ENCODE assay signal across 8 cellular contexts in genomic region chr6:157322792-157323113, GRCh38. TPM values are rescaled to one million over a fixed set of nuclear protein-coding genes. Genes with fewer than 3 reads are reported as not detected.
DNase-seq lines count a peak whose midpoint lies in the region; TF ChIP-seq lines count a peak whose summit lies in the region.

No MANE protein-coding gene starts in this region.

- H3K4me1 ChIP-seq in DOHH2 (ENCODE audit: control insufficient read depth, low read length) (peaks cover 11% of the 10 kb centered on the region), SJSA1 (replicated peaks) (peaks cover 17% of the 10 kb centered on the region), fibroblast of lung (ENCODE audit: control insufficient read depth, extremely low read depth, insufficient read depth, low read length) (no peaks in the 10 kb centered on the region), prostate gland (replicated peaks) (no peaks in the 10 kb centered on the region)

- peaks cover 14% of the 10 kb centered on the region for H3K36me3 ChIP-seq in DOHH2 (ENCODE audit: control insufficient read depth, low read length)
- H3K36me3 ChIP-seq in SJSA1 = peaks cover 13% of the 10 kb centered on the region
- H3K36me3 ChIP-seq in fibroblast of lung (ENCODE audit: control insufficient read depth, insufficient read depth, low read length) = no peaks in the 10 kb centered on the region
- H3K36me3 ChIP-seq in prostate gland = no peaks in the 10 kb centered on the region

- WGBS in prostate gland = 3% methylated on average over 12 of the region's 12 CpGs

- intact Hi-C loops in prostate gland (cut with DNase I) = loop anchor here (5.0 to 10.0 kb wide), 3 partner anchors 60 to 752 kb away; partner anchors contain the start of gene ZDHHC14

- H3K79me2 ChIP-seq in DOHH2 (ENCODE audit: control insufficient read depth, low read length) = peaks cover 17% of the 10 kb centered on the region
- H3K79me2 ChIP-seq in fibroblast of lung (ENCODE audit: control insufficient read depth, insufficient read depth, low read length) = peaks cover 2% of the 10 kb centered on the region

- peak overlapping the region; percentile 85 for H2AFZ ChIP-seq in fibroblast of lung (ENCODE audit: low read length)

- no peak for TF ChIP-seq POLR2A in prostate gland (IDR thresholded peaks at IDR 0.05)

- TF ChIP-seq CTCF in DOHH2 (IDR thresholded peaks at IDR 0.05; ENCODE audit: low read depth, low read length, poor library complexity, severe bottlenecking) = no peak
- no peak for TF ChIP-seq CTCF in fibroblast of lung (conservative IDR thresholded peaks at IDR 0.05 in 1 of 2, IDR thresholded peaks at IDR 0.05 in 1 of 2; ENCODE audit: low read depth in 1 of 2, low read length in 2 of 2)
- no peak for TF ChIP-seq CTCF in prostate gland (IDR thresholded peaks at IDR 0.05)

- DNase-seq in SJSA1 (ENCODE audit: low read depth in 1 of 2, low spot score in 2 of 2) = no peak
- DNase-seq in fibroblast of lung (ENCODE audit: low read depth in 2 of 2) = no peak
- no peak for DNase-seq in prostate gland (ENCODE audit: low spot score)
- DNase-seq in RKO (ENCODE audit: low spot score) = no peak
- DNase-seq in NCI-H510A treated with DMSO at 0.1 percent for 48 hours (lab: John Stamatoyannopoulos, UW) = no peak
- no peak for DNase-seq in NCI-H2171 (lab: John Stamatoyannopoulos, UW)
- DNase-seq in NCI-H2029 (lab: John Stamatoyannopoulos, UW) = no peak

- H3K9me2 ChIP-seq in DOHH2 (replicated peaks; ENCODE audit: control insufficient read depth, low read length) = no peaks in the 10 kb centered on the region

- no peak overlapping the region for H3K27ac ChIP-seq in DOHH2 (ENCODE audit: low read depth, low read length)
- peak overlapping the region; percentile 68 for H3K27ac ChIP-seq in SJSA1
- peak overlapping the region; percentile 90 for H3K27ac ChIP-seq in fibroblast of lung (ENCODE audit: insufficient read depth, low read length)
- peak overlapping the region; percentile 83 to 92 for H3K27ac ChIP-seq in prostate gland

- peak overlapping the region; percentile 79 for H3K9ac ChIP-seq in fibroblast of lung (ENCODE audit: insufficient read depth, low read length)

- H4K20me1 ChIP-seq in DOHH2 (ENCODE audit: control insufficient read depth, insufficient read depth, low read depth, low read length) (no peaks in the 10 kb centered on the region), fibroblast of lung (ENCODE audit: control insufficient read depth, extremely low read depth, insufficient read depth, low read length) (no peaks in the 10 kb centered on the region)

- H3K4me2 ChIP-seq in DOHH2 (ENCODE audit: low read length) (peak overlapping the region; percentile 82), fibroblast of lung (ENCODE audit: extremely low read depth, insufficient read depth, low read length) (peak overlapping the region; percentile 55)

- H3K4me3 ChIP-seq in DOHH2 (ENCODE audit: low read length) = peak overlapping the region; percentile 95
- H3K4me3 ChIP-seq in SJSA1 = peak overlapping the region; percentile 78
- H3K4me3 ChIP-seq in fibroblast of lung (replicated peaks in 1 of 4; ENCODE audit: control extremely low read depth in 1 of 4, insufficient read depth in 1 of 4, low read depth in 3 of 4, low read length in 4 of 4) = peak overlapping the region; percentile 73 to 99 (median 92)
- H3K4me3 ChIP-seq in prostate gland = peak overlapping the region; percentile 73 to 78

- H3K9me3 ChIP-seq in DOHH2 (ENCODE audit: control insufficient read depth, insufficient read depth, low read length) (no peaks in the 10 kb centered on the region), SJSA1 (replicated peaks) (no peaks in the 10 kb centered on the region), fibroblast of lung (ENCODE audit: control insufficient read depth, insufficient read depth, low read depth, low read length) (no peaks in the 10 kb centered on the region), prostate gland (no peaks in the 10 kb centered on the region)

- no peaks in the 10 kb centered on the region for H3F3A ChIP-seq in DOHH2 (ENCODE audit: control insufficient read depth, insufficient read depth)

- H3K27me3 ChIP-seq in DOHH2 (ENCODE audit: control insufficient read depth, low read length) (peaks cover 15% of the 10 kb centered on the region), SJSA1 (replicated peaks) (no peaks in the 10 kb centered on the region), fibroblast of lung (ENCODE audit: control insufficient read depth, insufficient read depth, low read length) (no peaks in the 10 kb centered on the region), prostate gland (replicated peaks; ENCODE audit: insufficient read depth) (no peaks in the 10 kb centered on the region)

RNA-seq across cellular contexts. Expression of gene TMEM242, which starts 0.6 kb away (rescaled TPM):
- 9.3 and 17.5 TPM in 2 replicates for total RNA-seq in SJSA1 (2014; rRNA removed; shearing (Covaris generic))
- total RNA-seq in fibroblast of lung (6.4 and 7.3 TPM in 2 replicates), prostate gland (1 to 10 TPM; 6.4 to 8.5 TPM)
- 6.3 and 7.8 TPM in 2 replicates for polyA plus RNA-seq in fibroblast of lung
- polyA plus RNA-seq in fibroblast of lung (2012) = 6.4 and 7.1 TPM in 2 replicates
- 0.33 TPM in 1 of 2 replicates, not detected in the other for polyA minus RNA-seq in fibroblast of lung (ENCODE audit: low replicate concordance)

RNA-seq across cellular contexts. Expression of gene ZDHHC14, which starts 58.2 kb away (rescaled TPM):
- 5.7 and 8.4 TPM in 2 replicates for total RNA-seq in SJSA1 (2014; rRNA removed; shearing (Covaris generic))
- total RNA-seq in fibroblast of lung = 3.5 and 4.6 TPM in 2 replicates
- polyA plus RNA-seq in fibroblast of lung = 1.7 and 2.3 TPM in 2 replicates
- 1.9 and 4.3 TPM in 2 replicates for polyA plus RNA-seq in fibroblast of lung (2012)
- 2.1 and 3.4 TPM in 2 replicates for polyA minus RNA-seq in fibroblast of lung (ENCODE audit: low replicate concordance)
- 10 to 100 TPM; 53.3 to 66.2 TPM for total RNA-seq in prostate gland
